ENCODE assay signal across 14 cellular contexts in the genomic region with DNA sequence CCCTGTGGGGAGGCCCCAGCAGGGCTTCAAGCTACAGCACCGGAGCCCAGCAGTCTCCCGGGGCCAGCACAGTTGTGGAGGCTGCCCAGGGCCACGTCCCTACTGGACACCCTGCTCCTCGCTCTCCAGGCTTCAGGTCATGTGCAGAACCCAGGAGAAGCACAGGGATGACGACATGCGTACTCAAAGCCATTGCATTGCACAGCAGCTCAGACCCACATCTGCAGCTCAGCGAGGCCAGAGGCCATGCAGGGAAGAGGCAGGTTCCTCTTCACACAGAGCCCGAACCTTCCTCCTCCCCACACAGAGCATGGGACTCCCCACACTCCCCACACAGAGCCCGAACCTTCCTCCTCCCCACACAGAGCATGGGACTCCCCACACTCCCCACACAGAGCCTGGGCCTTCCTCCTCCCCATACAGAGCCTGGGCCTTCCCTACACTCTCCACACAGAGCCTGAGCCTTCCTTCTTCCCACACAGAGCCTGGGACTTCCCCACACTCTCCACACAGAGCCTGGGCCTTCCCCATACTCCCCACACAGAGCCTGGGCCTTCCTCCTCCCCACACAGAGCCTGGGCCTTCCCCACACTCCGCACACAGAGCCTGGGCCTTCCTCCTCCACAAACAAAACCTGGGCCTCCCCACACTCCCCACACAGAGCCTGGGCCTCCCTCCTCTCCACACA. TPM values are rescaled to one million over a fixed set of nuclear protein-coding genes. Genes with fewer than 3 reads are reported as not detected.
DNase-seq lines count a peak whose midpoint lies in the region; ATAC-seq, FAIRE-seq and TF ChIP-seq lines count a peak whose summit lies in the region.
"Had no signal": no experiment of that assay in that cellular context is flagged by ENCODE, and none has a peak within 500 bp of the region (broad histone marks: within the 10 kb centered on the region; RNA-seq: fewer than 3 reads in every experiment).

No MANE protein-coding gene starts in this region.

- H3K27ac Mint-ChIP-seq in stimulated activated naive CD8-positive, alpha-beta T cell treated with anti-CD3 and anti-CD28 coated beads, Interleukin-15, amount 100 ng/mL, for 72 hours: peak overlapping the region in 1 of 2 donors; percentile 85

- H3K4me1 Mint-ChIP-seq in stimulated activated naive CD8-positive, alpha-beta T cell treated with anti-CD3 and anti-CD28 coated beads, Interleukin-15, amount 100 ng/mL, for 72 hours: peaks cover 32% of the 10 kb centered on the region
- H3K4me1 Mint-ChIP-seq: central memory CD8-positive, alpha-beta T cell; neural crest cell had no signal

- no peak overlapping the region for H4K91ac ChIP-seq in IMR-90 (ENCODE audit: insufficient read depth, low read depth, low read length)

- no peaks in the 10 kb centered on the region; the same call in 1 of the 2 replicates for H3K27me3 ChIP-seq in IMR-90 (ENCODE audit: control insufficient read depth, insufficient read depth, low read length)
- H3K27me3 ChIP-seq in GM12878 (replicated peaks in 1 of 2; ENCODE audit: control insufficient read depth in 2 of 2, insufficient read depth in 2 of 2, low read length in 1 of 2): no peaks in the 10 kb centered on the region
- H3K27me3 ChIP-seq: foreskin keratinocyte, uterus had no signal

- no peaks in the 10 kb centered on the region for H3K27me3 Mint-ChIP-seq in stimulated activated naive CD8-positive, alpha-beta T cell treated with anti-CD3 and anti-CD28 coated beads, Interleukin-15, amount 100 ng/mL, for 72 hours
- H3K27me3 Mint-ChIP-seq: central memory CD8-positive, alpha-beta T cell had no signal

- in situ Hi-C loops in IMR-90 (cut with MboI; ENCODE audit: low sequenced_read_pairs): no loop called here
- in situ Hi-C loops in GM12878 (cut with MboI): no loop called here

- TF ChIP-seq RAD21 in IMR-90 (IDR thresholded peaks at IDR 0.05; ENCODE audit: low read length) (no peak), GM12878 (IDR thresholded peaks at IDR 0.05; ENCODE audit: insufficient read depth, low read depth, low read length) (no peak)

- no peaks in the 10 kb centered on the region for H3K79me1 ChIP-seq in IMR-90 (ENCODE audit: low read depth in 1 of 2, low read length in 2 of 2)

- no peak overlapping the region for H3K14ac ChIP-seq in IMR-90 (replicated peaks; ENCODE audit: low read depth, low read length)

- H3K79me2 ChIP-seq in GM12878 (ENCODE audit: control insufficient read depth, insufficient read depth, low read length): no peaks in the 10 kb centered on the region

- TF ChIP-seq EP300 in GM12878 (IDR thresholded peaks at IDR 0.05; ENCODE audit: borderline replicate concordance in 1 of 2, control insufficient read depth in 1 of 2, low read depth in 2 of 2, low read length in 2 of 2): no peak

- H2BK5ac ChIP-seq in IMR-90 (ENCODE audit: low read depth, low read length, poor library complexity, severe bottlenecking): no peak overlapping the region

- TF ChIP-seq CTCF in IMR-90 (conservative IDR thresholded peaks at IDR 0.05; ENCODE audit: low read depth, low read length): no peak
- no peak for TF ChIP-seq CTCF in GM12878 (IDR thresholded peaks at IDR 0.05 in 2 of 3, conservative IDR thresholded peaks at IDR 0.05 in 1 of 3; ENCODE audit: control insufficient read depth in 2 of 3, extremely low read depth in 1 of 3, insufficient read depth in 1 of 3, low read depth in 3 of 3, low read length in 3 of 3)

- H3K4ac ChIP-seq in IMR-90 (ENCODE audit: low read depth, low read length): no peak overlapping the region

- no peak overlapping the region for H4K5ac ChIP-seq in IMR-90 (ENCODE audit: low read depth, low read length)

- H3K4me2 ChIP-seq in IMR-90 (ENCODE audit: low read depth, low read length) (no peak overlapping the region), GM12878 (ENCODE audit: control insufficient read depth, insufficient read depth) (no peak overlapping the region)

- BruUV-seq in IMR-90 (replicated peaks; lab: Mats Ljungman, UMichigan) (no TSS peak), GM12878 (replicated peaks; lab: Mats Ljungman, UMichigan) (no TSS peak)

- POLR2A ChIA-PET in IMR-90 (lab: Charles Lee; ENCODE audit: unreplicated experiment) (no interaction called here), GM12878 (lab: Charles Lee) (no interaction called here)

- H2BK15ac ChIP-seq in IMR-90 (ENCODE audit: low read depth, low read length): no peak overlapping the region

- intact Hi-C loops in IMR-90 (cut with micrococcal nuclease) (no loop called here), GM12878 (cut with micrococcal nuclease; ENCODE audit: unreplicated experiment) (no loop called here)

- H3K23ac ChIP-seq in IMR-90 (ENCODE audit: low read depth, low read length): no peak overlapping the region

- no peak overlapping the region for H4K8ac ChIP-seq in IMR-90 (ENCODE audit: low read depth in 2 of 2, low read length in 2 of 2)

- no peak overlapping the region for H2BK120ac ChIP-seq in IMR-90 (ENCODE audit: low read depth, low read length)

- RAD21 ChIA-PET in GM12878 (lab: Charles Lee; ENCODE audit: unreplicated experiment): no interaction called here

- TF ChIP-seq POLR2A in IMR-90 (IDR thresholded peaks at IDR 0.05; ENCODE audit: low read depth, low read length): no peak
- no peak for TF ChIP-seq POLR2A in GM12878 (IDR thresholded peaks at IDR 0.05; ENCODE audit: low read depth, low read length)

- SMC1A ChIA-PET in GM12878 (lab: Charles Lee; ENCODE audit: uncharacterized antibody, unreplicated experiment): no interaction called here

- H3K27ac ChIP-seq in IMR-90 (ENCODE audit: insufficient read depth, low read length) (no peak overlapping the region), GM12878 (ENCODE audit: control insufficient read depth, insufficient read depth) (no peak overlapping the region)
- H3K27ac ChIP-seq: foreskin keratinocyte, uterus had no signal

- no peak overlapping the region for H3K9ac ChIP-seq in IMR-90 (ENCODE audit: low read depth, low read length)
- no peak overlapping the region for H3K9ac ChIP-seq in GM12878 (ENCODE audit: control insufficient read depth, insufficient read depth, low read length)

- H2AFZ ChIP-seq in IMR-90 (replicated peaks; ENCODE audit: low read length, poor library complexity) (peak overlapping the region; percentile 46), GM12878 (ENCODE audit: control insufficient read depth, low read depth, low read length) (peak overlapping the region; percentile 23; the same call in 1 of the 2 replicates)

- H3K4me3 Mint-ChIP-seq in stimulated activated naive CD8-positive, alpha-beta T cell treated with anti-CD3 and anti-CD28 coated beads, Interleukin-15, amount 100 ng/mL, for 72 hours: peak overlapping the region in 1 of 2 donors; percentile 11
- H3K4me3 Mint-ChIP-seq: central memory CD8-positive, alpha-beta T cell; neural crest cell had no signal

- H3K9me3 ChIP-seq in IMR-90 (ENCODE audit: control insufficient read depth, insufficient read depth, low read length) (no peaks in the 10 kb centered on the region), GM12878 (replicated peaks; ENCODE audit: control insufficient read depth, insufficient read depth, low read length) (no peaks in the 10 kb centered on the region; the same call in 2 of the 3 replicates)
- H3K9me3 ChIP-seq: HAP-1, uterus had no signal

- no peaks in the 10 kb centered on the region for H4K20me1 ChIP-seq in IMR-90 (ENCODE audit: insufficient read depth, low read length)
- no peaks in the 10 kb centered on the region for H4K20me1 ChIP-seq in GM12878 (ENCODE audit: control insufficient read depth, insufficient read depth)

- H2AK9ac ChIP-seq in IMR-90 (replicated peaks; ENCODE audit: low read depth, low read length, poor library complexity): no peak overlapping the region

- CTCF ChIA-PET in IMR-90 (lab: Yijun Ruan, JAX) (no interaction called here), GM12878 (lab: Yijun Ruan, JAX) (no interaction called here)

- no peak overlapping the region for H3K56ac ChIP-seq in IMR-90 (ENCODE audit: extremely low read depth, insufficient read depth, low read length)

- dilution Hi-C loops in IMR-90 (cut with HindIII; ENCODE audit: low sequenced_read_pairs, unreplicated experiment): no loop called here

- H3K4me1 ChIP-seq in IMR-90 (ENCODE audit: control insufficient read depth, insufficient read depth, low read length) (no peaks in the 10 kb centered on the region), GM12878 (ENCODE audit: control insufficient read depth, insufficient read depth, low read length) (peaks cover 3% of the 10 kb centered on the region; the same call in 1 of the 2 replicates)
- H3K4me1 ChIP-seq: foreskin keratinocyte, HAP-1, uterus had no signal

- peak; percentile 42 for DNase-seq in stimulated activated CD4-positive, alpha-beta T cell treated with anti-CD3 and anti-CD28 coated beads, Interleukin-15, amount 100 ng/mL, for 24 hours
- no peak for DNase-seq in stimulated activated CD4-positive, alpha-beta T cell treated with anti-CD3 and anti-CD28 coated beads, Interleukin-2, amount 100 ng/mL, for 48 hours
- DNase-seq in IMR-90 (no peak), GM12878 (ENCODE audit: low read depth, low spot score) (peak; percentile 43), cortex of kidney (lab: John Stamatoyannopoulos, UW) (no peak), anterior cingulate cortex (lab: John Stamatoyannopoulos, UW) (no peak)
- peak in 1 of 2 donors; percentile 64 for DNase-seq in stimulated activated naive CD8-positive, alpha-beta T cell treated with anti-CD3 and anti-CD28 coated beads, Interleukin-15, amount 100 ng/mL, for 72 hours
- DNase-seq: foreskin keratinocyte, uterus had no signal

- no peak overlapping the region for H3K18ac ChIP-seq in IMR-90 (ENCODE audit: low read depth, low read length)

- H2AK5ac ChIP-seq in IMR-90 (ENCODE audit: low read depth, low read length): no peak overlapping the region

- no peaks in the 10 kb centered on the region for H3K9me1 ChIP-seq in IMR-90 (ENCODE audit: insufficient read depth, low read length)

- ATAC-seq in IMR-90 (ENCODE audit: low read depth): no peak; the same call in 1 of the 2 replicates
- ATAC-seq in GM12878: peak; percentile 53
- peak; percentile 55 for ATAC-seq in stimulated activated naive CD8-positive, alpha-beta T cell treated with anti-CD3 and anti-CD28 coated beads, Interleukin-15, amount 100 ng/mL, for 72 hours
- ATAC-seq in GM19397 (IDR thresholded peaks at IDR 0.05; ENCODE audit: unreplicated experiment): no peak
- ATAC-seq: foreskin keratinocyte had no signal

- FAIRE-seq in GM12878 (lab: Jason Lieb, UNC): no peak
- FAIRE-seq: D721Med had no signal

- WGBS in IMR-90 (ENCODE audit: extremely low coverage in 2 of 2, insufficient read length in 1 of 2), 2 experiments: 73% methylated on average over 7 of the region's 10 CpGs; no CpG with 5 or more reads in 1 of the 2 experiments
- WGBS in GM12878 (ENCODE audit: insufficient coverage, insufficient replicate concordance, low lambda C conversion rate, missing lambda C conversion rate): 16% methylated on average over 7 of the region's 10 CpGs

- H3K9me3 Mint-ChIP-seq in stimulated activated naive CD8-positive, alpha-beta T cell treated with anti-CD3 and anti-CD28 coated beads, Interleukin-15, amount 100 ng/mL, for 72 hours: peaks cover 4 to 29% of the 10 kb centered on the region in 2 donors
- H3K9me3 Mint-ChIP-seq: central memory CD8-positive, alpha-beta T cell; neural crest cell had no signal

- no peak overlapping the region for H2BK20ac ChIP-seq in IMR-90 (ENCODE audit: low read depth, low read length)

- H3K4me3 ChIP-seq in IMR-90 (ENCODE audit: insufficient read depth, low read depth, low read length): no peak overlapping the region
- no peak overlapping the region for H3K4me3 ChIP-seq in GM12878
- H3K4me3 ChIP-seq: HAP-1, uterus had no signal

- H3K36me3 ChIP-seq in IMR-90 (ENCODE audit: control insufficient read depth, insufficient read depth, low read length): no peaks in the 10 kb centered on the region
- H3K36me3 ChIP-seq in GM12878 (ENCODE audit: control insufficient read depth in 2 of 2, insufficient read depth in 2 of 2, low read length in 1 of 2): no peaks in the 10 kb centered on the region
- H3K36me3 ChIP-seq: HAP-1, uterus had no signal

RNA-seq across cellular contexts. Expression of a gene that starts 12.3 kb away (rescaled TPM):
- 1.3 and 1.7 TPM in 2 replicates for total RNA-seq in IMR-90 (2012; rRNA removed)
- 1.6 and 1.8 TPM in 2 replicates for polyA plus RNA-seq in IMR-90 (2012; rRNA removed)
- polyA plus RNA-seq in IMR-90 (2012; cell fraction: cytosol; rRNA removed): 1.0 and 1.3 TPM in 2 replicates
- 1.0 and 1.8 TPM in 2 replicates for polyA plus RNA-seq in IMR-90 (2012; cell fraction: nucleus; rRNA removed; ENCODE audit: low replicate concordance)
- not detected in 2 replicates for total RNA-seq in GM12878 (2013; cell fraction: nucleolus; rRNA removed)
- not detected in 2 replicates for total RNA-seq in GM12878 (2014; rRNA removed)
- not detected in 2 replicates for total RNA-seq in GM12878 (2014; rRNA removed; fragmentation: Illumina TruSeq; extraction: Trizol)
- not detected in 2 replicates for total RNA-seq in GM12878 (2021)
- polyA plus RNA-seq in GM12878 (2011; ENCODE audit: low read depth): not detected
- 0.01 TPM in 1 of 2 replicates, not detected in the other for polyA plus RNA-seq in GM12878 (2011; rRNA removed)
- 0.03 TPM in 2 replicates for polyA plus RNA-seq in GM12878 (2011; cell fraction: cytosol; rRNA removed)
- 0.07 and 0.22 TPM in 2 replicates for polyA plus RNA-seq in GM12878 (2011; cell fraction: nucleus; rRNA removed)
- 0.19 and 0.39 TPM in 2 replicates for polyA plus RNA-seq in GM12878 (2012)
- not detected in 2 replicates for polyA plus RNA-seq in GM12878 (2014; fragmentation: Illumina TruSeq; extraction: Trizol)
- polyA plus RNA-seq in GM12878 (2014; fragmentation: Nextera tagmentation; extraction: Ambion mirVana): not detected
- 0.18 TPM in 1 of 2 replicates, not detected in the other for polyA plus RNA-seq in GM12878 (2014; rRNA removed)
- under 1 TPM in 1 of 2 experiments, not detected in 1; 0.03 TPM for polyA plus RNA-seq in GM12878 (2016; fragmentation: Nextera tagmentation; extraction: Ambion mirVana)
- polyA minus RNA-seq in GM12878 (2011; rRNA and poly(A)+ RNA removed): 0.10 TPM in 1 of 2 replicates, not detected in the other
- polyA minus RNA-seq in GM12878 (2011; cell fraction: cytosol; rRNA and poly(A)+ RNA removed): not detected in 2 replicates
- polyA minus RNA-seq in GM12878 (2011; cell fraction: nucleus; rRNA and poly(A)+ RNA removed): 0.12 and 0.48 TPM in 2 replicates

Comparison
In these comparisons a context has a peak if more than half of its experiments do, and no peak if none do; other contexts are left out.
1. DNase-seq: peak in stimulated activated CD4-positive, alpha-beta T cell treated with anti-CD3 and anti-CD28 coated beads, Interleukin-15, amount 100 ng/mL, for 24 hours (single experiment) and GM12878 (single experiment); none in stimulated activated CD4-positive, alpha-beta T cell treated with anti-CD3 and anti-CD28 coated beads, Interleukin-2, amount 100 ng/mL, for 48 hours (0 of 2), IMR-90 (single experiment), cortex of kidney (single experiment) and anterior cingulate cortex (0 of 58).
2. ATAC-seq: peak in GM12878 (single experiment) and stimulated activated naive CD8-positive, alpha-beta T cell treated with anti-CD3 and anti-CD28 coated beads, Interleukin-15, amount 100 ng/mL, for 72 hours (single experiment); none in IMR-90 (single experiment) and GM19397 (single experiment).